11 cellular contexts compared by ENCODE assay signal in the genomic region with DNA sequence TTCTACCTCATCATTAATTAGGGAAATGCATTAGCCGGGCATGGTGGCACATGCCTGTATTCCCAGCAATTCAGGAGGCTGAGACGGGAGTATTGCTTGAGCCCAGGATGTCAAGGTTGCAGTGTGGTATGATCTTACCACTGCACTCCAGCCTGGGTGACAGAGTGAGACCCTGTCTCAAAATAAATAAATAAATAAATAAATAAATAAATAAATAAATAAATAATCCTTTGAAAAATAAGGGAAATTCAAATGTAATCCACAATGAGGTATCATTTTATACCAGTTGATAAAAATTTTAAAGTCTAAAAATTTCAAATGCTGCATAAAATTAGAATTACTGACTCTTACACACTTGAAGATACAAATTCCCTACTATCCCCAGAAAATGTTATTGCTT.
"Had no signal": no experiment of that assay in that cellular context is flagged by ENCODE, and none has a peak within 500 bp of the region (broad histone marks: within the 10 kb centered on the region; RNA-seq: fewer than 3 reads in every experiment).

No MANE protein-coding gene starts in this region.

- FAIRE-seq: H1, H54 had no signal

- H3K4me3 ChIP-seq: GM23248, GM23338, HAP-1 had no signal

- DNase-seq: GM23248, GOT3, H7, H9, HCEC 1CT, HFFc6 had no signal

- H3K4me1 ChIP-seq: HAP-1 had no signal

- H3K4me2 ChIP-seq: GM23338 had no signal

- H3K9me3 ChIP-seq: HAP-1 had no signal

- H3K27ac ChIP-seq: GM23248 had no signal

- ATAC-seq: GM23338, HCT116 had no signal

- H3K36me3 ChIP-seq: HAP-1 had no signal
